ENCODE assay signal across 8 cellular contexts in the genomic region with DNA sequence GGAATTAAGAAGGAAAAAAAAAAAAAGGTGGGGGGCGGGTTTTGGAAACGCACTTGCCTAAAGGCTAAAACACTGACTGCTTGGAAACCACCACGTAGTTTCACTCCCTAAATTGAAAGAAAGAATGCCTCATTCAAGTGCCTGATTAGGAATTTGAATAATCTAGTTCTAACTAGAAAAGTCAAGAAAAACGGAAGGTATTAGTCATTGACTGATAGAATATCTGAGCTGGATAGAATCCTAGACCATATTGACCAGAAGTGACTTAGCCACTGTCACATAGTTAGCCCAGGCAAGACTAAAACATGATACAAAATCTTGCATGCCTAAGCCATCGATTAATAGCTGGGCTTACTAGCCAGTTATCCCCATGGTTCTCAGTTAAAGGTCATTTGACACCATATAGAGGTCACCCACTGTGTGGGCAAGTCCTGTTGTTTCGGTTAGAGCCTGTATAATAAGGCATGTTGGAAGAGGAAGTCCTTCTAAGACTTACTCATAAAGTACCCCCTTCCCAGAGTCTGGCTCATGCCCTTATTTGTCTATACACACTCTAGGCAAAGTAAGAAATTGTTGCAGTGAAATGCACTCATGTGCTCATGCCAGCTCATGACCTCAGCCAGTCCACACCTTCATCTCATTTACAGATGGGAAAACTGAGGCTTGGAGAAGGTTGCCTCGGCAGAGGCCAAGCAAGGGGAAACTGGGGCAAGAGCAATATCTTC. TPM values are rescaled to one million over a fixed set of nuclear protein-coding genes. Genes with fewer than 3 reads are reported as not detected.
DNase-seq lines count a peak whose midpoint lies in the region; ATAC-seq, FAIRE-seq and TF ChIP-seq lines count a peak whose summit lies in the region.

No MANE protein-coding gene starts in this region.

- no peak for FAIRE-seq in small intestine (lab: Jason Lieb, UNC)
- FAIRE-seq in H54 (lab: Jason Lieb, UNC) = no peak

- TF ChIP-seq CTCF in SK-N-SH (IDR thresholded peaks at IDR 0.05) (no peak), progenitor cell of endocrine pancreas (IDR thresholded peaks at IDR 0.05; ENCODE audit: unreplicated experiment) (no peak), ovary (IDR thresholded peaks at IDR 0.05) (no peak)

- peaks cover 8% of the 10 kb centered on the region for H3K9me3 Mint-ChIP-seq in progenitor cell of endocrine pancreas (ENCODE audit: low read depth)

- TF ChIP-seq EP300 in SK-N-SH (IDR thresholded peaks at IDR 0.05; ENCODE audit: borderline replicate concordance in 1 of 2, low read depth in 1 of 2, low read length in 1 of 2) = no peak
- no peak for TF ChIP-seq EP300 in ovary (IDR thresholded peaks at IDR 0.05)

- peaks cover 37% of the 10 kb centered on the region for H3F3A ChIP-seq in SK-N-SH (replicated peaks; ENCODE audit: insufficient read depth)

- peak overlapping the region; percentile 39 for H3K4me2 ChIP-seq in SK-N-SH

- H3K27ac ChIP-seq in SK-N-SH (ENCODE audit: low read depth in 2 of 2, low read length in 1 of 2) (peak overlapping the region in 1 of 2 experiments; percentile 71; a peak in 2 of 4 replicates), small intestine (ENCODE audit: low read depth in 1 of 2, low read length in 1 of 2) (peak overlapping the region in 1 of 2 donors; percentile 38), ovary (no peak overlapping the region)

- H4K20me1 ChIP-seq in SK-N-SH (ENCODE audit: insufficient read depth) = no peaks in the 10 kb centered on the region

- TF ChIP-seq POLR2A in ovary (IDR thresholded peaks at IDR 0.05) (no peak), H54 (IDR thresholded peaks at IDR 0.05; ENCODE audit: low read depth, low read length) (no peak)

- CTCF ChIA-PET in SK-N-SH (lab: Yijun Ruan, JAX) = no interaction called here

- no peaks in the 10 kb centered on the region for H3K27me3 ChIP-seq in SK-N-SH (ENCODE audit: insufficient read depth)
- no peaks in the 10 kb centered on the region for H3K27me3 ChIP-seq in small intestine (ENCODE audit: control insufficient read depth in 2 of 2, insufficient read depth in 2 of 2, low read length in 2 of 2)
- no peaks in the 10 kb centered on the region for H3K27me3 ChIP-seq in ovary

- intact Hi-C loops in ovary (cut with DNase I) = no loop called here

- 45% methylated on average over 7 of the region's 7 CpGs for WGBS in SK-N-SH (ENCODE audit: low lambda C conversion rate)
- WGBS in small intestine, 3 donors = 48 to 58% (median 53%) methylated on average over 7 of the region's 7 CpGs
- 71 to 73% (median 71%) methylated on average over 7 of the region's 7 CpGs for WGBS in ovary, 3 donors

- peak overlapping the region; percentile 19; the same call in 1 of the 2 replicates for H2AFZ ChIP-seq in SK-N-SH (ENCODE audit: low read depth)

- H3K4me1 ChIP-seq in SK-N-SH (ENCODE audit: control insufficient read depth in 1 of 2, insufficient read depth in 2 of 2, low read depth in 1 of 2, low read length in 1 of 2) = peaks cover 7 to 27% of the 10 kb centered on the region in 2 experiments
- H3K4me1 ChIP-seq in small intestine (ENCODE audit: control insufficient read depth in 2 of 2, insufficient read depth in 1 of 2, low read depth in 1 of 2, low read length in 1 of 2) = peaks cover 6 to 8% of the 10 kb centered on the region in 2 donors
- no peaks in the 10 kb centered on the region for H3K4me1 ChIP-seq in ovary (ENCODE audit: insufficient read depth)

- peak overlapping the region; percentile 12; the same call in 1 of the 2 replicates for H3K9ac ChIP-seq in SK-N-SH

- H3K9me3 ChIP-seq in SK-N-SH (no peaks in the 10 kb centered on the region), small intestine (ENCODE audit: control insufficient read depth, low read depth) (no peaks in the 10 kb centered on the region), ovary (no peaks in the 10 kb centered on the region)

- no peaks in the 10 kb centered on the region for H3K9me2 ChIP-seq in SK-N-SH

- no peaks in the 10 kb centered on the region for H3K79me2 ChIP-seq in SK-N-SH (ENCODE audit: insufficient read depth)

- H3K4me3 ChIP-seq in SK-N-SH (ENCODE audit: low read depth in 2 of 2, low read length in 1 of 2) (no peak overlapping the region), small intestine (ENCODE audit: low read depth in 1 of 2, low read length in 2 of 2) (no peak overlapping the region), ovary (no peak overlapping the region)

- TF ChIP-seq RAD21 in SK-N-SH (IDR thresholded peaks at IDR 0.05; ENCODE audit: low read length) = no peak

- H3K36me3 ChIP-seq in SK-N-SH (replicated peaks in 1 of 2; ENCODE audit: control insufficient read depth in 1 of 2, insufficient read depth in 2 of 2, low read length in 1 of 2) (no peaks in the 10 kb centered on the region), small intestine (ENCODE audit: control insufficient read depth in 2 of 2, insufficient read depth in 2 of 2, low read length in 2 of 2) (no peaks in the 10 kb centered on the region), ovary (no peaks in the 10 kb centered on the region)

- H3K27me3 Mint-ChIP-seq in progenitor cell of endocrine pancreas = no peaks in the 10 kb centered on the region

- DNase-seq in SK-N-SH = no peak
- DNase-seq in progenitor cell of endocrine pancreas (ENCODE audit: low spot score, unreplicated experiment) = no peak
- no peak for DNase-seq in small intestine
- no peak for DNase-seq in ovary
- DNase-seq in H54 (ENCODE audit: insufficient read length, low spot score) = no peak

- H3K36me3 Mint-ChIP-seq in progenitor cell of endocrine pancreas (ENCODE audit: insufficient read depth) = peaks cover 5% of the 10 kb centered on the region

- H3K4me1 Mint-ChIP-seq in progenitor cell of endocrine pancreas (ENCODE audit: low read depth) = peaks cover 57% of the 10 kb centered on the region

- H3K27ac Mint-ChIP-seq in progenitor cell of endocrine pancreas = peak overlapping the region; percentile 39

- POLR2A ChIA-PET in SK-N-SH (lab: Yijun Ruan, JAX) = no interaction called here

- ATAC-seq in GM19351 (IDR thresholded peaks at IDR 0.05; ENCODE audit: unreplicated experiment) (peak; percentile 79), HG03045 (IDR thresholded peaks at IDR 0.05; ENCODE audit: unreplicated experiment) (peak; percentile 65), GM19467 (IDR thresholded peaks at IDR 0.05; ENCODE audit: unreplicated experiment) (no peak)

- H3K4me3 Mint-ChIP-seq in progenitor cell of endocrine pancreas (ENCODE audit: low read depth) = no peak overlapping the region

TF ChIP-seq in SK-N-SH, 30 proteins besides CTCF, POLR2A, EP300 and RAD21:
- TF ChIP-seq, protein P1, sequence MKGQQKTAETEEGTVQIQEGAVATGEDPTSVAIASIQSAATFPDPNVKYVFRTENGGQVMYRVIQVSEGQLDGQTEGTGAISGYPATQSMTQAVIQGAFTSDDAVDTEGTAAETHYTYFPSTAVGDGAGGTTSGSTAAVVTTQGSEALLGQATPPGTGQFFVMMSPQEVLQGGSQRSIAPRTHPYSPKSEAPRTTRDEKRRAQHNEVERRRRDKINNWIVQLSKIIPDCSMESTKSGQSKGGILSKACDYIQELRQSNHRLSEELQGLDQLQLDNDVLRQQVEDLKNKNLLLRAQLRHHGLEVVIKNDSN (IDR thresholded peaks at IDR 0.05; ENCODE audit: borderline replicate concordance, low read depth) = no peak
- TF ChIP-seq TCF12 (IDR thresholded peaks at IDR 0.05) (no peak), GABPA (IDR thresholded peaks at IDR 0.05; ENCODE audit: low read depth) (no peak), NFIC (IDR thresholded peaks at IDR 0.05; ENCODE audit: borderline replicate concordance) (no peak), NRF1 (IDR thresholded peaks at IDR 0.05; ENCODE audit: low read depth, low read length) (no peak), MEF2A (IDR thresholded peaks at IDR 0.05; ENCODE audit: borderline replicate concordance, low read depth) (no peak), JUND (IDR thresholded peaks at IDR 0.05) (no peak), FOXM1 (IDR thresholded peaks at IDR 0.05; ENCODE audit: low read depth) (no peak), CHD2 (IDR thresholded peaks at IDR 0.05; ENCODE audit: low read length, partially characterized antibody) (no peak), RCOR1 (IDR thresholded peaks at IDR 0.05; ENCODE audit: low read length) (no peak), YY1 (IDR thresholded peaks at IDR 0.05; ENCODE audit: low read depth) (no peak), TAF1 (IDR thresholded peaks at IDR 0.05; ENCODE audit: borderline replicate concordance, low read depth, low read length) (no peak), FOSL2 (IDR thresholded peaks at IDR 0.05; ENCODE audit: borderline replicate concordance, low read depth) (no peak), RXRA (IDR thresholded peaks at IDR 0.05; ENCODE audit: borderline replicate concordance, low read depth) (no peak)
- TF ChIP-seq, protein P2, sequence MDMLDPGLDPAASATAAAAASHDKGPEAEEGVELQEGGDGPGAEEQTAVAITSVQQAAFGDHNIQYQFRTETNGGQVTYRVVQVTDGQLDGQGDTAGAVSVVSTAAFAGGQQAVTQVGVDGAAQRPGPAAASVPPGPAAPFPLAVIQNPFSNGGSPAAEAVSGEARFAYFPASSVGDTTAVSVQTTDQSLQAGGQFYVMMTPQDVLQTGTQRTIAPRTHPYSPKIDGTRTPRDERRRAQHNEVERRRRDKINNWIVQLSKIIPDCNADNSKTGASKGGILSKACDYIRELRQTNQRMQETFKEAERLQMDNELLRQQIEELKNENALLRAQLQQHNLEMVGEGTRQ (IDR thresholded peaks at IDR 0.05; ENCODE audit: borderline replicate concordance, low read depth, low read length) = no peak
- TF ChIP-seq, protein P3, sequence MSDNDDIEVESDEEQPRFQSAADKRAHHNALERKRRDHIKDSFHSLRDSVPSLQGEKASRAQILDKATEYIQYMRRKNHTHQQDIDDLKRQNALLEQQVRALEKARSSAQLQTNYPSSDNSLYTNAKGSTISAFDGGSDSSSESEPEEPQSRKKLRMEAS (IDR thresholded peaks at IDR 0.05; ENCODE audit: low read depth) = no peak

RNA-seq across cellular contexts. Expression of a gene that starts 40.2 kb away (rescaled TPM):
- polyA plus RNA-seq in SK-N-SH (2012; rRNA removed) = 0.87 and 0.93 TPM in 2 replicates
- polyA plus RNA-seq in SK-N-SH (2012; cell fraction: cytosol; rRNA removed) = 0.36 and 0.47 TPM in 2 replicates
- 1.8 and 2.0 TPM in 2 replicates for polyA plus RNA-seq in SK-N-SH (2012; cell fraction: nucleus; rRNA removed)
- 16.7 and 17.6 TPM in 2 replicates for total RNA-seq in progenitor cell of endocrine pancreas
- polyA plus RNA-seq in small intestine = 10 to 100 TPM; 14.3 to 25.0 (median 23.6) TPM
- 1 to 10 TPM in 3 of 7 donors, under 1 TPM in 4; 0.30 to 6.5 (median 0.81) TPM for total RNA-seq in ovary
- 1 to 10 TPM in 1 of 2 donors, under 1 TPM in 1; 0.52 to 1.5 TPM for polyA plus RNA-seq in ovary

Comparison
In these comparisons a context has a peak if more than half of its experiments do, and no peak if none do; other contexts are left out.
1. RNA of a gene that starts 40.2 kb away (polyA plus RNA-seq): 14.3 to 25.0 TPM in small intestine; 0.52 to 1.5 TPM in ovary and 0.36 to 2.0 TPM in SK-N-SH; every median in the first group is over 4 times any median in the second.